8 cellular contexts compared by ENCODE assay signal in genomic region chr12:93098077-93098476, GRCh38.
A peak's percentile ranks its signal among the peaks of the same experiment; 100 is the strongest.
DNase-seq lines count a peak whose midpoint lies in the region; ATAC-seq and TF ChIP-seq lines count a peak whose summit lies in the region.

No MANE protein-coding gene starts in this region.

- no peaks in the 10 kb centered on the region for H3K27me3 ChIP-seq in tibial artery

- TF ChIP-seq CTCF in AG04449 (IDR thresholded peaks at IDR 0.05; ENCODE audit: insufficient read depth, low read length, missing control alignments) = peak; percentile 11
- TF ChIP-seq CTCF in epithelial cell of esophagus (IDR thresholded peaks at IDR 0.05; ENCODE audit: insufficient read depth, low read depth, low read length, missing control alignments) = peak; percentile 56
- peak; percentile 49 for TF ChIP-seq CTCF in nephron progenitor cell (IDR thresholded peaks at IDR 0.05)
- peak; percentile 20 to 36 for TF ChIP-seq CTCF in tibial artery (IDR thresholded peaks at IDR 0.05)

- no peaks in the 10 kb centered on the region for H3K36me3 ChIP-seq in tibial artery

- intact Hi-C loops in tibial artery (cut with DNase I; ENCODE audit: low total_unique reads) = no loop called here

- H3K27ac ChIP-seq in tibial artery = no peak overlapping the region

- no peaks in the 10 kb centered on the region for H3K9me3 ChIP-seq in tibial artery

- DNase-seq in AG04449 (ENCODE audit: low read depth, low spot score) = no peak
- peak; percentile 35 to 73 for DNase-seq in NCI-H526 (lab: John Stamatoyannopoulos, UW)
- DNase-seq in activated CD8-positive, alpha-beta memory T cell treated with anti-CD3 and anti-CD28 coated beads for 1 hour (ENCODE audit: extremely low read depth in 1 of 2, low read depth in 1 of 2) = peak; percentile 10 to 48
- DNase-seq in epithelial cell of esophagus (ENCODE audit: low read depth) = peak; percentile 69
- DNase-seq in nephron progenitor cell = peak; percentile 23
- peak in 1 of 2 donors; percentile 71 for DNase-seq in tibial artery

- H3K4me3 ChIP-seq in AG04449 (ENCODE audit: low read depth, low read length) (no peak overlapping the region), epithelial cell of esophagus (ENCODE audit: low read length) (no peak overlapping the region), tibial artery (no peak overlapping the region)

- no peak overlapping the region for H3K27ac Mint-ChIP-seq in nephron progenitor cell

- no peak overlapping the region for H3K4me3 Mint-ChIP-seq in nephron progenitor cell

- H3K4me1 Mint-ChIP-seq in nephron progenitor cell = peaks cover 42% of the 10 kb centered on the region

- H3K4me1 ChIP-seq in tibial artery = peaks cover 0 to 13% (median 1%) of the 10 kb centered on the region in 4 donors

- no peaks in the 10 kb centered on the region for H3K27me3 Mint-ChIP-seq in nephron progenitor cell (ENCODE audit: low read depth, poor library complexity)

- peak; percentile 34 for ATAC-seq in GM18867 (IDR thresholded peaks at IDR 0.05; ENCODE audit: unreplicated experiment)
- ATAC-seq in HG02571 (IDR thresholded peaks at IDR 0.05; ENCODE audit: unreplicated experiment) = no peak

- CTCF ChIA-PET in AG04449 (lab: Yijun Ruan, JAX) = interaction anchor here (0.6 to 3.7 kb wide), 18 partner anchors 8 to 1997 kb away, joined by 3 to 25 read pairs (median 5); no protein-coding TSS in a partner anchor

- POLR2A ChIA-PET in AG04449 (lab: Yijun Ruan, JAX) = no interaction called here

- H3K9me3 Mint-ChIP-seq in nephron progenitor cell = peaks cover 3% of the 10 kb centered on the region

- H3K36me3 Mint-ChIP-seq in nephron progenitor cell (ENCODE audit: low read depth) = no peaks in the 10 kb centered on the region
